14 cellular contexts compared by ENCODE assay signal in genomic region chr13:98280176-98280510, GRCh38.
A peak's percentile ranks its signal among the peaks of the same experiment; 100 is the strongest.
DNase-seq lines count a peak whose midpoint lies in the region; ATAC-seq, FAIRE-seq and TF ChIP-seq lines count a peak whose summit lies in the region.
"Had no signal": no experiment of that assay in that cellular context is flagged by ENCODE, and none has a peak within 500 bp of the region (broad histone marks: within the 10 kb centered on the region; RNA-seq: fewer than 3 reads in every experiment).

No MANE protein-coding gene starts in this region.

- 0 out of 4 replicates have a peak overlapping the region, but pooled peaks of 1 of the 2 experiments have one; percentile 8 for H4K8ac ChIP-seq in IMR-90 (ENCODE audit: low read depth in 2 of 2, low read length in 2 of 2)

- peaks cover 38 to 75% of the 10 kb centered on the region in 2 experiments for H3K79me1 ChIP-seq in IMR-90 (ENCODE audit: low read depth in 1 of 2, low read length in 2 of 2)

- in situ Hi-C loops in IMR-90 (cut with MboI; ENCODE audit: low sequenced_read_pairs), result no loop called here

- peaks cover 27% of the 10 kb centered on the region for H3K9me1 ChIP-seq in IMR-90 (ENCODE audit: insufficient read depth, low read length)

- no peaks in the 10 kb centered on the region for H3K9me3 Mint-ChIP-seq in activated CD4-positive, alpha-beta T cell treated with anti-CD3 and anti-CD28 coated beads, Interleukin-2, amount 10 ng/mL, durations not matched to agents 24 days and 14 days
- H3K9me3 Mint-ChIP-seq in activated CD4-positive, alpha-beta T cell treated with anti-CD3 and anti-CD28 coated beads for 36 hours (ENCODE audit: low read depth), result no peaks in the 10 kb centered on the region
- H3K9me3 Mint-ChIP-seq in stimulated activated naive B cell treated with anti-CD40 and anti-IgM and Interleukin-4, amounts not matched to agents 10 μg/mL and 1 μg/mL and 100 μg/mL, for 72 hours, result peaks cover 0 to 3% of the 10 kb centered on the region in 2 donors

- H4K20me1 ChIP-seq in IMR-90 (ENCODE audit: insufficient read depth, low read length), result peaks cover 22% of the 10 kb centered on the region; the same call in 1 of the 2 replicates

- H3K27me3 Mint-ChIP-seq in activated CD4-positive, alpha-beta T cell treated with anti-CD3 and anti-CD28 coated beads, Interleukin-2, amount 10 ng/mL, durations not matched to agents 24 days and 14 days, result peaks cover 4% of the 10 kb centered on the region
- H3K27me3 Mint-ChIP-seq in activated CD4-positive, alpha-beta T cell treated with anti-CD3 and anti-CD28 coated beads for 36 hours, result peaks cover 14% of the 10 kb centered on the region
- H3K27me3 Mint-ChIP-seq in stimulated activated naive B cell treated with anti-CD40 and anti-IgM and Interleukin-4, amounts not matched to agents 10 μg/mL and 1 μg/mL and 100 μg/mL, for 72 hours, result peaks cover 5 to 10% of the 10 kb centered on the region in 2 donors

- H3K56ac ChIP-seq in IMR-90 (ENCODE audit: extremely low read depth, insufficient read depth, low read length), result no peak overlapping the region

- ATAC-seq in activated CD4-positive, alpha-beta T cell treated with anti-CD3 and anti-CD28 coated beads for 36 hours, result no peak
- ATAC-seq in IMR-90 (ENCODE audit: low read depth) (no peak), GM21529 (IDR thresholded peaks at IDR 0.05; ENCODE audit: unreplicated experiment) (no peak), HG02642 (IDR thresholded peaks at IDR 0.05; ENCODE audit: poor library complexity, unreplicated experiment) (no peak)
- no peak for ATAC-seq in stimulated activated naive B cell treated with anti-CD40 and anti-IgM and Interleukin-4, amounts not matched to agents 10 μg/mL and 1 μg/mL and 100 μg/mL, for 72 hours (replicated peaks)
- ATAC-seq: Panc1 had no signal

- intact Hi-C loops in activated CD4-positive, alpha-beta T cell treated with anti-CD3 and anti-CD28 coated beads, Interleukin-2, amount 10 ng/mL, durations not matched to agents 24 days and 14 days (cut with micrococcal nuclease), result no loop called here
- intact Hi-C loops in activated CD4-positive, alpha-beta T cell treated with anti-CD3 and anti-CD28 coated beads for 36 hours (cut with DNase I, micrococcal nuclease), result no loop called here
- intact Hi-C loops in IMR-90 (cut with micrococcal nuclease), result no loop called here
- intact Hi-C loops in kidney (cut with DNase I), result no loop called here

- 0 out of 2 replicates have a peak overlapping the region, but pooled peaks have one; percentile 29 for H2AK5ac ChIP-seq in IMR-90 (ENCODE audit: low read depth, low read length)

- H2AFZ ChIP-seq in IMR-90 (replicated peaks; ENCODE audit: low read length, poor library complexity), result no peak overlapping the region

- no TSS peak for BruUV-seq in IMR-90 (replicated peaks; lab: Mats Ljungman, UMichigan)

- H2BK5ac ChIP-seq in IMR-90 (ENCODE audit: low read depth, low read length, poor library complexity, severe bottlenecking), result no peak overlapping the region

- no peak overlapping the region for H3K4me2 ChIP-seq in IMR-90 (ENCODE audit: low read depth, low read length)

- 51% methylated on average over 6 of the region's 10 CpGs; no CpG with 5 or more reads in 1 of the 2 experiments for WGBS in IMR-90 (ENCODE audit: extremely low coverage in 2 of 2, insufficient read length in 1 of 2), 2 experiments

- H3K27me3 ChIP-seq in IMR-90 (ENCODE audit: control insufficient read depth, insufficient read depth, low read length), result no peaks in the 10 kb centered on the region
- H3K27me3 ChIP-seq: tibial nerve had no signal

- no peak overlapping the region for H3K9ac ChIP-seq in IMR-90 (ENCODE audit: low read depth, low read length)
- peak overlapping the region; percentile 20 to 65 for H3K9ac ChIP-seq in kidney (ENCODE audit: low read length in 2 of 2)

- CTCF ChIA-PET in activated CD4-positive, alpha-beta T cell treated with anti-CD3 and anti-CD28 coated beads for 36 hours (lab: Charles Lee), result no interaction called here
- CTCF ChIA-PET in IMR-90 (lab: Yijun Ruan, JAX), result no interaction called here

- no peak overlapping the region for H3K4ac ChIP-seq in IMR-90 (ENCODE audit: low read depth, low read length)

- no peak for TF ChIP-seq POLR2A in IMR-90 (IDR thresholded peaks at IDR 0.05; ENCODE audit: low read depth, low read length)

- peak overlapping the region; percentile 35; the same call in 1 of the 3 replicates for H2BK15ac ChIP-seq in IMR-90 (ENCODE audit: low read depth, low read length)

- FAIRE-seq in kidney (lab: Jason Lieb, UNC), result no peak
- FAIRE-seq: bronchial epithelial cell, endometrium had no signal

- H3K36me3 ChIP-seq in IMR-90 (ENCODE audit: control insufficient read depth, insufficient read depth, low read length) (no peaks in the 10 kb centered on the region), kidney (ENCODE audit: control insufficient read depth in 1 of 2, insufficient read depth in 2 of 2, low read length in 2 of 2) (no peaks in the 10 kb centered on the region)
- H3K36me3 ChIP-seq: tibial nerve had no signal

- TF ChIP-seq CTCF in IMR-90 (conservative IDR thresholded peaks at IDR 0.05; ENCODE audit: low read depth, low read length), result no peak
- TF ChIP-seq CTCF in kidney (IDR thresholded peaks at IDR 0.05; ENCODE audit: borderline replicate concordance, extremely low read depth, insufficient read depth), result no peak

- H2AK9ac ChIP-seq in IMR-90 (replicated peaks; ENCODE audit: low read depth, low read length, poor library complexity), result no peak overlapping the region

- H4K5ac ChIP-seq in IMR-90 (ENCODE audit: low read depth, low read length), result no peak overlapping the region; the same call in 1 of the 2 replicates

- no peaks in the 10 kb centered on the region for H3K36me3 Mint-ChIP-seq in activated CD4-positive, alpha-beta T cell treated with anti-CD3 and anti-CD28 coated beads, Interleukin-2, amount 10 ng/mL, durations not matched to agents 24 days and 14 days (ENCODE audit: low read depth)
- H3K36me3 Mint-ChIP-seq in activated CD4-positive, alpha-beta T cell treated with anti-CD3 and anti-CD28 coated beads for 36 hours (ENCODE audit: low read depth), result no peaks in the 10 kb centered on the region
- no peaks in the 10 kb centered on the region for H3K36me3 Mint-ChIP-seq in stimulated activated naive B cell treated with anti-CD40 and anti-IgM and Interleukin-4, amounts not matched to agents 10 μg/mL and 1 μg/mL and 100 μg/mL, for 72 hours

- no peak for DNase-seq in activated CD4-positive, alpha-beta T cell treated with anti-CD3 and anti-CD28 coated beads, Interleukin-2, amount 10 ng/mL, durations not matched to agents 24 days and 14 days
- DNase-seq in activated CD4-positive, alpha-beta T cell treated with anti-CD3 and anti-CD28 coated beads for 36 hours, result no peak
- DNase-seq in IMR-90, result no peak
- DNase-seq in kidney, result no peak
- no peak for DNase-seq in stimulated activated naive B cell treated with anti-CD40 and anti-IgM and Interleukin-4, amounts not matched to agents 10 μg/mL and 1 μg/mL and 100 μg/mL, for 72 hours
- no peak for DNase-seq in effector CD4-positive, alpha-beta T cell
- DNase-seq: activated CD4-positive, alpha-beta T cell treated with anti-CD3 and anti-CD28 coated beads, Interleukin-2, amount 50 U/mL, for 1 hour; activated gamma-delta T cell had no signal

- H3K18ac ChIP-seq in IMR-90 (ENCODE audit: low read depth, low read length), result 0 out of 2 replicates have a peak overlapping the region, but pooled peaks have one; percentile 45

- H2BK20ac ChIP-seq in IMR-90 (ENCODE audit: low read depth, low read length), result peak overlapping the region; percentile 26; the same call in 1 of the 2 replicates

- H3K4me3 ChIP-seq in IMR-90 (ENCODE audit: insufficient read depth, low read depth, low read length) (no peak overlapping the region), kidney (ENCODE audit: low read length in 2 of 2) (peak overlapping the region in 1 of 2 donors; percentile 28)
- H3K4me3 ChIP-seq: tibial nerve had no signal

- peak overlapping the region; percentile 18 for H3K4me3 Mint-ChIP-seq in activated CD4-positive, alpha-beta T cell treated with anti-CD3 and anti-CD28 coated beads, Interleukin-2, amount 10 ng/mL, durations not matched to agents 24 days and 14 days
- no peak overlapping the region for H3K4me3 Mint-ChIP-seq in activated CD4-positive, alpha-beta T cell treated with anti-CD3 and anti-CD28 coated beads for 36 hours
- peak overlapping the region; percentile 43 to 47 for H3K4me3 Mint-ChIP-seq in stimulated activated naive B cell treated with anti-CD40 and anti-IgM and Interleukin-4, amounts not matched to agents 10 μg/mL and 1 μg/mL and 100 μg/mL, for 72 hours

- TF ChIP-seq RAD21 in IMR-90 (IDR thresholded peaks at IDR 0.05; ENCODE audit: low read length), result no peak

- POLR2A ChIA-PET in activated CD4-positive, alpha-beta T cell treated with anti-CD3 and anti-CD28 coated beads for 36 hours (lab: Charles Lee), result no interaction called here
- POLR2A ChIA-PET in IMR-90 (lab: Charles Lee; ENCODE audit: unreplicated experiment), result no interaction called here

- dilution Hi-C loops in IMR-90 (cut with HindIII; ENCODE audit: low sequenced_read_pairs, unreplicated experiment), result no loop called here

- H3K27ac Mint-ChIP-seq in activated CD4-positive, alpha-beta T cell treated with anti-CD3 and anti-CD28 coated beads, Interleukin-2, amount 10 ng/mL, durations not matched to agents 24 days and 14 days, result no peak overlapping the region
- no peak overlapping the region for H3K27ac Mint-ChIP-seq in activated CD4-positive, alpha-beta T cell treated with anti-CD3 and anti-CD28 coated beads for 36 hours
- peak overlapping the region; percentile 77 for H3K27ac Mint-ChIP-seq in stimulated activated naive B cell treated with anti-CD40 and anti-IgM and Interleukin-4, amounts not matched to agents 10 μg/mL and 1 μg/mL and 100 μg/mL, for 72 hours

- no peaks in the 10 kb centered on the region for H3K4me1 Mint-ChIP-seq in activated CD4-positive, alpha-beta T cell treated with anti-CD3 and anti-CD28 coated beads, Interleukin-2, amount 10 ng/mL, durations not matched to agents 24 days and 14 days
- no peaks in the 10 kb centered on the region for H3K4me1 Mint-ChIP-seq in activated CD4-positive, alpha-beta T cell treated with anti-CD3 and anti-CD28 coated beads for 36 hours
- peaks cover 10 to 11% of the 10 kb centered on the region in 2 donors for H3K4me1 Mint-ChIP-seq in stimulated activated naive B cell treated with anti-CD40 and anti-IgM and Interleukin-4, amounts not matched to agents 10 μg/mL and 1 μg/mL and 100 μg/mL, for 72 hours

- H3K14ac ChIP-seq in IMR-90 (replicated peaks; ENCODE audit: low read depth, low read length), result no peak overlapping the region

- H3K4me1 ChIP-seq in IMR-90 (ENCODE audit: control insufficient read depth, insufficient read depth, low read length) (peaks cover 15% of the 10 kb centered on the region), kidney (ENCODE audit: control insufficient read depth in 1 of 2, insufficient read depth in 1 of 2, low read depth in 1 of 2, low read length in 2 of 2) (peaks cover 18 to 47% of the 10 kb centered on the region in 2 donors)
- H3K4me1 ChIP-seq: tibial nerve had no signal

- no peak overlapping the region for H4K91ac ChIP-seq in IMR-90 (ENCODE audit: insufficient read depth, low read depth, low read length)

- no peak overlapping the region for H3K23ac ChIP-seq in IMR-90 (ENCODE audit: low read depth, low read length)

- H3K9me3 ChIP-seq in IMR-90 (ENCODE audit: control insufficient read depth, insufficient read depth, low read length) (no peaks in the 10 kb centered on the region), kidney (ENCODE audit: control insufficient read depth in 1 of 2, low read length in 2 of 2) (no peaks in the 10 kb centered on the region)
- H3K9me3 ChIP-seq: tibial nerve had no signal

- no peak overlapping the region; the same call in 1 of the 2 replicates for H3K27ac ChIP-seq in IMR-90 (ENCODE audit: insufficient read depth, low read length)
- peak overlapping the region; percentile 89 to 91 for H3K27ac ChIP-seq in kidney (ENCODE audit: low read depth in 2 of 2, low read length in 2 of 2)
- H3K27ac ChIP-seq: tibial nerve had no signal

- H2BK120ac ChIP-seq in IMR-90 (ENCODE audit: low read depth, low read length), result no peak overlapping the region
